8 cellular contexts compared by ENCODE assay signal in the genomic region with DNA sequence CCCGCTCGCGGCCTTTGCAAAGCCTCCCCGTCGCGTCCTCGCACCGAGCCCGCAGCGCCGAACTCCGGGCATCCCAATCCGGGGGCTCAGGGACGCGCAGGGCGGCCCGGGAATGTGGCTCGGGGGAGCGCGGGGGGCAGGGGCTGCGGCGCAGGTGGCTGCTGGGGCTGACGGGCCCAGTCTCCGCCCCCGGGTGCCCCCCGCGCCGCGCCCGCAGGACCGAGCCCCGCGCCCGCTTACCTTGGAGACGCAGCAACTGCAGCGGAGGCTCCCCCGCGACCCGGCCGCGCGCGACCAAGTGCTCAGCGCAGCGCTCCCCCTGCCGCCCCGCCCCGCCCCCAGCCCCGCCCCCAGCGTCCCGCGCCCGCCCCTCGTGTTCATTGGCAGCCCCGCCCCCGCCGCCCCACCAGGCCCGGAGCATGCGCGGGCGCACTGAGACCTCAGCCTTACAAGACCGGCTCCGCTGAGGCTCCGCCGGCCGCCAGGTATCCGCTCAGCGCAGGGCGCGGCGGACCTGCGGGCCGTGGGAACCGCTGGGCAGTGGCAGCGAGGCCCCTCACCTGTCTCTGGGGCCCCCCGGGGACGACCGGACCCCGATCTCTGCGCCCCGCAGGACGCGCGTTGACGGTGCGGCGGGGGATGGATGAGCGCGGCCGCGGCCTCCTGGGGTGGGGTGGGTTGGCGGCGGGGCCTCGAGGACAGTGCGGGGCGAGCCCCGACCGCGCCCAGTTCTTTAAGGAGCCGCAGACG. TPM values are rescaled to one million over a fixed set of nuclear protein-coding genes. Genes with fewer than 3 reads are reported as not detected.
A peak's percentile ranks its signal among the peaks of the same experiment; 100 is the strongest.
DNase-seq lines count a peak whose midpoint lies in the region; ATAC-seq and TF ChIP-seq lines count a peak whose summit lies in the region.
"Not testable (repeated sequence)": the region's sequence is repeated elsewhere in the genome, so short reads cannot be mapped to it uniquely, and the experiment has no call there.

A gene with protein sequence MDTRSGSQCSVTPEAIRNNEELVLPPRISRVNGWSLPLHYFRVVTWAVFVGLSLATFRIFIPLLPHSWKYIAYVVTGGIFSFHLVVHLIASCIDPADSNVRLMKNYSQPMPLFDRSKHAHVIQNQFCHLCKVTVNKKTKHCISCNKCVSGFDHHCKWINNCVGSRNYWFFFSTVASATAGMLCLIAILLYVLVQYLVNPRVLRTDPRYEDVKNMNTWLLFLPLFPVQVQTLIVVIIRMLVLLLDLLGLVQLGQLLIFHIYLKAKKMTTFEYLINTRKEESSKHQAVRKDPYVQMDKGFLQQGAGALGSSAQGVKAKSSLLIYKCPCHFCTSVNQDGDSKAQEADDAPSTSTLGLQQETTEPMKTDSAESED (minus strand): TSS at position 302 of the 750 bp plus-strand sequence. CDS start 17,810 bp downstream, outside the sequence.

- ATAC-seq in DND-41 (ENCODE audit: insufficient read depth, low read depth) (peak; percentile 75), HG02610 (IDR thresholded peaks at IDR 0.05; ENCODE audit: unreplicated experiment) (peak; percentile 62)
- ATAC-seq in stimulated activated naive B cell treated with anti-CD40 and anti-IgM and Interleukin-4, amounts not matched to agents 10 μg/mL and 1 μg/mL and 100 μg/mL, for 72 hours (replicated peaks) = peak; percentile 89 to 90

- H3K4me1 ChIP-seq in DND-41 (ENCODE audit: insufficient read depth, low read length); neural progenitor cell: not testable (repeated sequence)

- H3F3A ChIP-seq in neural progenitor cell (ENCODE audit: low read depth) = not testable (repeated sequence)

- H3K4me2 ChIP-seq in DND-41 (ENCODE audit: insufficient read depth, low read length) (peak within 1 kb of the TSS; percentile 69), neural progenitor cell (peak within 1 kb of the TSS; percentile 100)

- H3K4me3 ChIP-seq in DND-41 (ENCODE audit: low read depth in 1 of 2, low read length in 2 of 2) (peak within 1 kb of the TSS in 1 of 2 experiments; percentile 55; a peak in 2 of 4 replicates), neural progenitor cell (peak within 1 kb of the TSS; percentile 91)

- DNase-seq in DND-41 (peak; percentile 73), NCI-H1417 (lab: John Stamatoyannopoulos, UW) (peak; percentile 83 to 92 (median 86)), T follicular helper cell (ENCODE audit: low read depth) (peak; percentile 80), germinal center (ENCODE audit: low spot score) (peak; percentile 94), neural progenitor cell (ENCODE audit: low spot score) (peak; percentile 94)
- DNase-seq in stimulated activated naive B cell treated with anti-CD40 and anti-IgM and Interleukin-4, amounts not matched to agents 10 μg/mL and 1 μg/mL and 100 μg/mL, for 72 hours = peak; percentile 62

- not testable (repeated sequence) for H3K36me3 Mint-ChIP-seq in activated naive CD8-positive, alpha-beta T cell; stimulated activated naive B cell treated with anti-CD40 and anti-IgM and Interleukin-4, amounts not matched to agents 10 μg/mL and 1 μg/mL and 100 μg/mL, for 72 hours
- H3K36me3 Mint-ChIP-seq in neural progenitor cell = peaks cover 10% of the 10 kb centered on the region

- peak within 1 kb of the TSS; percentile 81 for H3K4me3 Mint-ChIP-seq in activated naive CD8-positive, alpha-beta T cell
- H3K4me3 Mint-ChIP-seq in neural progenitor cell = peak within 1 kb of the TSS; percentile 85
- H3K4me3 Mint-ChIP-seq in stimulated activated naive B cell treated with anti-CD40 and anti-IgM and Interleukin-4, amounts not matched to agents 10 μg/mL and 1 μg/mL and 100 μg/mL, for 72 hours = peak within 1 kb of the TSS; percentile 84 to 87

- H3K4me1 Mint-ChIP-seq in activated naive CD8-positive, alpha-beta T cell (ENCODE audit: low read depth); neural progenitor cell: not testable (repeated sequence)
- H3K4me1 Mint-ChIP-seq in stimulated activated naive B cell treated with anti-CD40 and anti-IgM and Interleukin-4, amounts not matched to agents 10 μg/mL and 1 μg/mL and 100 μg/mL, for 72 hours = peaks cover 6 to 14% of the 10 kb centered on the region in 2 donors

- not testable (repeated sequence) for H3K79me2 ChIP-seq in DND-41 (ENCODE audit: insufficient read depth, low read length); neural progenitor cell (ENCODE audit: low read depth)

- not testable (repeated sequence) for H3K27me3 Mint-ChIP-seq in activated naive CD8-positive, alpha-beta T cell; neural progenitor cell (ENCODE audit: insufficient read depth, low read depth)
- H3K27me3 Mint-ChIP-seq in stimulated activated naive B cell treated with anti-CD40 and anti-IgM and Interleukin-4, amounts not matched to agents 10 μg/mL and 1 μg/mL and 100 μg/mL, for 72 hours = peaks cover 18 to 40% of the 10 kb centered on the region in 2 donors

- not testable (repeated sequence) for H4K20me1 ChIP-seq in DND-41 (ENCODE audit: insufficient read depth, low read length); neural progenitor cell (ENCODE audit: low read depth)

- TF ChIP-seq CTCF in DND-41 (IDR thresholded peaks at IDR 0.05; ENCODE audit: borderline replicate concordance, extremely low read depth, low read length, poor library complexity, severe bottlenecking); neural progenitor cell (IDR thresholded peaks at IDR 0.05): not testable (repeated sequence)

- H3K9me3 ChIP-seq in DND-41 (ENCODE audit: insufficient read depth, low read length, severe bottlenecking); neural progenitor cell (ENCODE audit: low read depth): not testable (repeated sequence)

- peak within 1 kb of the TSS; percentile 37; the same call in 1 of the 2 replicates for H3K9ac ChIP-seq in DND-41 (ENCODE audit: low read depth, low read length)
- not testable (repeated sequence) for H3K9ac ChIP-seq in neural progenitor cell

- H2AFZ ChIP-seq in DND-41 (ENCODE audit: low read depth, low read length) = peak within 1 kb of the TSS; percentile 72
- H2AFZ ChIP-seq in neural progenitor cell (replicated peaks) = peak within 1 kb of the TSS; percentile 98

- H3K27ac ChIP-seq in DND-41 (ENCODE audit: low read length); neural progenitor cell: not testable (repeated sequence)

- H3K27me3 ChIP-seq in DND-41 (ENCODE audit: insufficient read depth, low read length, poor library complexity) (peaks cover 12% of the 10 kb centered on the region), neural progenitor cell (peaks cover 34% of the 10 kb centered on the region)

- not testable (repeated sequence) for H3K36me3 ChIP-seq in DND-41 (ENCODE audit: insufficient read depth, low read length); neural progenitor cell

- not testable (repeated sequence) for H3K27ac Mint-ChIP-seq in activated naive CD8-positive, alpha-beta T cell; neural progenitor cell
- peak within 1 kb of the TSS; percentile 75 for H3K27ac Mint-ChIP-seq in stimulated activated naive B cell treated with anti-CD40 and anti-IgM and Interleukin-4, amounts not matched to agents 10 μg/mL and 1 μg/mL and 100 μg/mL, for 72 hours

- H3K9me3 Mint-ChIP-seq in activated naive CD8-positive, alpha-beta T cell (ENCODE audit: low read depth); stimulated activated naive B cell treated with anti-CD40 and anti-IgM and Interleukin-4, amounts not matched to agents 10 μg/mL and 1 μg/mL and 100 μg/mL, for 72 hours: not testable (repeated sequence)
- H3K9me3 Mint-ChIP-seq in neural progenitor cell = peaks cover 12% of the 10 kb centered on the region

RNA-seq across cellular contexts. Expression of the gene that starts here (rescaled TPM):
- total RNA-seq in neural progenitor cell (ENCODE audit: low replicate concordance) = 0.25 and 0.60 TPM in 2 replicates

Comparison
In these comparisons a context has a peak if more than half of its experiments do, and no peak if none do; other contexts are left out.
1. Peak in DNase-seq, H3K4me3 ChIP-seq and H3K4me2 ChIP-seq in neural progenitor cell; RNA of the gene not detected or under 1 TPM.